Comparison of ENCODE assay signal across 8 cellular contexts in genomic region chr16:10579965-10580918, GRCh38. TPM values are rescaled to one million over a fixed set of nuclear protein-coding genes. Genes with fewer than 3 reads are reported as not detected.
DNase-seq lines count a peak whose midpoint lies in the region; ATAC-seq and TF ChIP-seq lines count a peak whose summit lies in the region.

Gene EMP2 (minus strand): TSS chr16:10580598. CDS start chr16:10547617, 32,981 bp downstream.

- no peak within 1 kb of the TSS for H3K27ac Mint-ChIP-seq in natural killer cell treated with Interleukin-12 subunit alpha and Interleukin-12 subunit beta and Interleukin-15 and Interleukin-18, amount 100 ng/mL, for 72 hours

- DNase-seq in SIG-M5 treated with dmso at 0.1 percent for 504 hours (lab: John Stamatoyannopoulos, UW; ENCODE audit: unreplicated experiment), result peak; percentile 38
- DNase-seq in SIG-M5 (lab: John Stamatoyannopoulos, UW), result no peak
- peak; percentile 14 for DNase-seq in NCI-H748 treated with DMSO at 0.1 percent for 48 hours (lab: John Stamatoyannopoulos, UW)
- DNase-seq in dorsolateral prefrontal cortex, result peak in 1 of 10 donors; percentile 28
- peak; percentile 93 for DNase-seq in left kidney (ENCODE audit: low read depth, low spot score)
- peak; percentile 57 for DNase-seq in stromal cell of bone marrow (ENCODE audit: low read depth)
- no peak for DNase-seq in natural killer cell treated with Interleukin-12 subunit alpha and Interleukin-12 subunit beta and Interleukin-15 and Interleukin-18, amount 100 ng/mL, for 72 hours (ENCODE audit: low spot score)

- no peak for ATAC-seq in GM21717 (IDR thresholded peaks at IDR 0.05; ENCODE audit: unreplicated experiment)
- no peak for ATAC-seq in natural killer cell treated with Interleukin-12 subunit alpha and Interleukin-12 subunit beta and Interleukin-15 and Interleukin-18, amount 100 ng/mL, for 72 hours

- intact Hi-C loops in dorsolateral prefrontal cortex (cut with DNase I), result no loop called here

- H3K36me3 Mint-ChIP-seq in natural killer cell treated with Interleukin-12 subunit alpha and Interleukin-12 subunit beta and Interleukin-15 and Interleukin-18, amount 100 ng/mL, for 72 hours, result no peaks in the 10 kb centered on the region

- peak in 34 of 56 donors; percentile 3 to 40 (median 22) for TF ChIP-seq CTCF in dorsolateral prefrontal cortex (IDR thresholded peaks at IDR 0.05 in 54 of 56, conservative IDR thresholded peaks at IDR 0.05 in 2 of 56; ENCODE audit: low read depth in 1 of 56, partially characterized antibody in 56 of 56)

- peaks cover 0 to 55% (median 13%) of the 10 kb centered on the region in 45 donors for H3K27me3 ChIP-seq in dorsolateral prefrontal cortex

- peak within 1 kb of the TSS; percentile 29 to 76 (median 65) for H3K4me3 ChIP-seq in dorsolateral prefrontal cortex

- peaks cover 0 to 3% of the 10 kb centered on the region in 2 donors for H3K4me1 Mint-ChIP-seq in natural killer cell treated with Interleukin-12 subunit alpha and Interleukin-12 subunit beta and Interleukin-15 and Interleukin-18, amount 100 ng/mL, for 72 hours (ENCODE audit: low read depth in 2 of 2)

- peaks cover 40 to 46% of the 10 kb centered on the region in 2 donors for H3K27me3 Mint-ChIP-seq in natural killer cell treated with Interleukin-12 subunit alpha and Interleukin-12 subunit beta and Interleukin-15 and Interleukin-18, amount 100 ng/mL, for 72 hours

- no peak within 1 kb of the TSS for H3K4me3 Mint-ChIP-seq in natural killer cell treated with Interleukin-12 subunit alpha and Interleukin-12 subunit beta and Interleukin-15 and Interleukin-18, amount 100 ng/mL, for 72 hours

- H3K27ac ChIP-seq in dorsolateral prefrontal cortex, result peak within 1 kb of the TSS in 45 of 59 donors; percentile 8 to 87 (median 67)

- H3K9me3 Mint-ChIP-seq in natural killer cell treated with Interleukin-12 subunit alpha and Interleukin-12 subunit beta and Interleukin-15 and Interleukin-18, amount 100 ng/mL, for 72 hours, result no peaks in the 10 kb centered on the region

RNA-seq across cellular contexts. Expression of gene EMP2, which starts in this region (rescaled TPM):
- 10 to 100 TPM in 115 of 120 experiments, 1 to 10 TPM in 5; 9.4 to 40.9 (median 15.8) TPM for total RNA-seq in dorsolateral prefrontal cortex
- not detected for total RNA-seq in natural killer cell treated with Interleukin-12 subunit alpha and Interleukin-12 subunit beta and Interleukin-15 and Interleukin-18, amount 100 ng/mL, for 72 hours

Comparison
In these comparisons a context has a peak if more than half of its experiments do, and no peak if none do; other contexts are left out.
1. RNA of gene EMP2 (total RNA-seq): 9.4 to 40.9 TPM in dorsolateral prefrontal cortex; not detected in natural killer cell treated with Interleukin-12 subunit alpha and Interleukin-12 subunit beta and Interleukin-15 and Interleukin-18, amount 100 ng/mL, for 72 hours; every median in the first group is over 10 times any median in the second.
2. DNase-seq: peak in SIG-M5 treated with dmso at 0.1 percent for 504 hours (single experiment), NCI-H748 treated with DMSO at 0.1 percent for 48 hours (single experiment), left kidney (single experiment) and stromal cell of bone marrow (single experiment); none in SIG-M5 (single experiment) and natural killer cell treated with Interleukin-12 subunit alpha and Interleukin-12 subunit beta and Interleukin-15 and Interleukin-18, amount 100 ng/mL, for 72 hours (single experiment).